In the genomic region with DNA sequence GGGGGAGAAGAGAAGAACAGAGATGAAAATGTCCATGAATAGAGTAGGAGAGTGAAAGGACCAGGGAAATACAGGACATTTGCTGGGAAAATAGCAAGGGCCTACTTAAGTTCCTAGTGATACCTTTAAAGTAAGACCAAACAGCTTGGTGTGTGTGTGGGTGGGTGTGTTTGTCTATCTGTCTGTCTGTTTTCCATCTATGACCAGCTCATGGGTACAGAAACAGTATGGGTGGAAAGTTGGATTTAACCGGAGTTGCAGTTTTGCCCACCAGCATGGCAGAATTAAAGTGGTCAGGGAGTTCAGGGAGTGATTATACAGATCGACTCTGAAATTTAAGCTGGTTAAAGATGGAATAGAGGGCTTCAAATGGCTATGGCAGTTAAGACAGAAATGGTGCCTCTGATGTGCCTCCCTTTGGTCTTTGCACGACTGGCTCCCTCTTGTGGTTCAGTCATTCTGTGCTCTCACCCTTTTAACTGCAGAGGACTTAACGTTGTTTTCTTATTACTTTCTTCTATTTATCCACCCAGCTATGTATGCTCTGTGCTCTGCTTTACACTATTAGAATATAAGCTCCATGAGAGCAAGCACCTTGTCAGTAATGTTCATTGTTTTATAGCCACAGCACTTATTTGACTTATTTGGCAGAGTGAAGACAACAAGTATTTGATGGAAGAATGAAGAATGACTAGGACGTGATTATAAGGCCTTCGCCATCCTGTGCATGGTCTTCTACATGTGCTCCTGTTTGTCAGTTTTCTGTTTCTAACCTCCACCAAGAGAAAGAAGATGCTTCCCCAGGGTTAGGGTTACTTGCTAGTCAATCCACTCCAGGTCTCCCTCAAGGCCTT, we compare ENCODE assay signal across 8 cellular contexts.
DNase-seq lines count a peak whose midpoint lies in the region; ATAC-seq and TF ChIP-seq lines count a peak whose summit lies in the region.

No MANE protein-coding gene starts in this region.

- H3K27me3 ChIP-seq in stomach = no peaks in the 10 kb centered on the region

- intact Hi-C loops in stomach (cut with DNase I; ENCODE audit: low total_unique reads) = no loop called here

- H3K9me3 Mint-ChIP-seq in effector memory CD8-positive, alpha-beta T cell = no peaks in the 10 kb centered on the region

- no peak overlapping the region for H3K4me3 ChIP-seq in stomach

- TF ChIP-seq CTCF in AG09319 (IDR thresholded peaks at IDR 0.05; ENCODE audit: low read depth, low read length) (peak; percentile 80), stomach (IDR thresholded peaks at IDR 0.05) (peak in 5 of 7 experiments; percentile 43 to 70 (median 65))

- no peaks in the 10 kb centered on the region for H3K36me3 ChIP-seq in stomach

- WGBS in stomach, 5 donors = 50 to 55% (median 52%) methylated on average over 6 of the region's 6 CpGs

- peaks cover 6 to 7% of the 10 kb centered on the region in 2 donors for H3K27me3 Mint-ChIP-seq in effector memory CD8-positive, alpha-beta T cell

- no peak overlapping the region for H3K27ac ChIP-seq in stomach

- TF ChIP-seq POLR2A in stomach (IDR thresholded peaks at IDR 0.05) = no peak

- no peaks in the 10 kb centered on the region for H3K4me1 ChIP-seq in stomach

- no peak for TF ChIP-seq EP300 in stomach (IDR thresholded peaks at IDR 0.05)

- H3K4me1 Mint-ChIP-seq in effector memory CD8-positive, alpha-beta T cell (ENCODE audit: low read depth in 2 of 2) = peaks cover 2 to 6% of the 10 kb centered on the region in 2 donors

- DNase-seq in AG09319 (ENCODE audit: extremely low read depth, low read depth) = no peak
- DNase-seq in NCI-H526 treated with DMSO at 0.1 percent for 48 hours (lab: John Stamatoyannopoulos, UW) = peak; percentile 67
- peak; percentile 57 to 60 for DNase-seq in activated CD4-positive, alpha-beta T cell treated with anti-CD3 and anti-CD28 coated beads, Interleukin-2, amount 50 U/mL, for 4 hours
- DNase-seq in effector memory CD8-positive, alpha-beta T cell = peak; percentile 63 to 65 (median 64)
- peak; percentile 62 for DNase-seq in mucosa of gallbladder (ENCODE audit: low spot score)
- DNase-seq in stomach = peak; percentile 59

- no peak overlapping the region for H3K27ac Mint-ChIP-seq in effector memory CD8-positive, alpha-beta T cell

- H3K36me3 Mint-ChIP-seq in effector memory CD8-positive, alpha-beta T cell (ENCODE audit: insufficient read depth) = no peaks in the 10 kb centered on the region

- peak; percentile 76 for ATAC-seq in GM18909 (IDR thresholded peaks at IDR 0.05; ENCODE audit: poor library complexity, unreplicated experiment)
- ATAC-seq in HG03342 (IDR thresholded peaks at IDR 0.05; ENCODE audit: unreplicated experiment) = peak; percentile 85
- ATAC-seq in effector memory CD8-positive, alpha-beta T cell (replicated peaks) = peak; percentile 99

- H3K4me3 Mint-ChIP-seq in effector memory CD8-positive, alpha-beta T cell = no peak overlapping the region

- no peaks in the 10 kb centered on the region for H3K9me3 ChIP-seq in stomach
